1 cellular context compared by ENCODE assay signal in the genomic region with DNA sequence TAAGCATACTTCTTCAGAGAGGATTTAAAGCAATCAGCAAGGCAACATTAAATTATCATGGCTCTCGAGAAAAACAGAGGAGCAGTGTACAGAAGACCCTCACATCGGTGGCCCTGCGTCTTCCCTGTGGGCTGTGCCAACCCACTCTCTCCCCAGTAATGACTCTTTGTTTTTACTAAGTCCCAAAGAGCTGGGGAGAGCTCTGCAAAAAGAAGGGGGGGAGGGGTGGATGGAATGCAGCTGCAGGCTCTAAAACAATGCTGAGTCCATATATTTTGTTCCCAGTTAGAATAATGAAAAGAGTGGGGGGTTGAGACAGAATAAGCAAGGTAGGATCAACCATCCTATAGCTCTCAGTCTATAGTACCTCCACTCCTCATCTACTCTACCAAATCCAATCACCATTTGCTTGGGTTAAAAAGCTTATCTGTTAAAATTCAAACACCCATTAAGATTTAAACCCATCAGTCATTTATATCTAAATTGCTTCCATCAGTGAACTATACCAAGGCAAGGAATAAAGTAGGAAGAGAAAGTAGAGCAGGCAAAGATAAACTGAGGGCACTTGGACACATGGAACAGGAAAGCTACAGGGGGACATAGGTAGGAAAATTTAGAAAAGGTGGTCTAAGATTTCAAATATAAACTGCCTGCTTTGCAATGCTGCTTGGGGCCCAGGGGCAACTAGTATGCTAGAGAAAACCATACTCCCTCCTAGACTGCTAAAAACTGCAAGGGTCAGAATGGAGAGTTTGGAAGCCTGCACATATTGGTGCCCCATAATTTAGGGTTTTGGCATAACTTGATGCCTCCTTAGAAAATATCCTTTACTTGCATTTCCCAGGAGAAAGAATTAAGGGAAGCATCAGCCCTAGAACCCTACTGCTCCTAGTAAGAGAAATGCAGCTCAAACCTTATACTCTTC.
TF ChIP-seq lines count a peak whose summit lies in the region.

No MANE protein-coding gene starts in this region.

TF ChIP-seq in WTC11, 78 proteins besides CTCF, POLR2A, EP300 and RAD21 (continued from another document):
- TF ChIP-seq, protein P1, sequence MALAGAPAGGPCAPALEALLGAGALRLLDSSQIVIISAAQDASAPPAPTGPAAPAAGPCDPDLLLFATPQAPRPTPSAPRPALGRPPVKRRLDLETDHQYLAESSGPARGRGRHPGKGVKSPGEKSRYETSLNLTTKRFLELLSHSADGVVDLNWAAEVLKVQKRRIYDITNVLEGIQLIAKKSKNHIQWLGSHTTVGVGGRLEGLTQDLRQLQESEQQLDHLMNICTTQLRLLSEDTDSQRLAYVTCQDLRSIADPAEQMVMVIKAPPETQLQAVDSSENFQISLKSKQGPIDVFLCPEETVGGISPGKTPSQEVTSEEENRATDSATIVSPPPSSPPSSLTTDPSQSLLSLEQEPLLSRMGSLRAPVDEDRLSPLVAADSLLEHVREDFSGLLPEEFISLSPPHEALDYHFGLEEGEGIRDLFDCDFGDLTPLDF (CRISPR knock-in tag; IDR thresholded peaks at IDR 0.05): no peak
- TF ChIP-seq, protein P2, sequence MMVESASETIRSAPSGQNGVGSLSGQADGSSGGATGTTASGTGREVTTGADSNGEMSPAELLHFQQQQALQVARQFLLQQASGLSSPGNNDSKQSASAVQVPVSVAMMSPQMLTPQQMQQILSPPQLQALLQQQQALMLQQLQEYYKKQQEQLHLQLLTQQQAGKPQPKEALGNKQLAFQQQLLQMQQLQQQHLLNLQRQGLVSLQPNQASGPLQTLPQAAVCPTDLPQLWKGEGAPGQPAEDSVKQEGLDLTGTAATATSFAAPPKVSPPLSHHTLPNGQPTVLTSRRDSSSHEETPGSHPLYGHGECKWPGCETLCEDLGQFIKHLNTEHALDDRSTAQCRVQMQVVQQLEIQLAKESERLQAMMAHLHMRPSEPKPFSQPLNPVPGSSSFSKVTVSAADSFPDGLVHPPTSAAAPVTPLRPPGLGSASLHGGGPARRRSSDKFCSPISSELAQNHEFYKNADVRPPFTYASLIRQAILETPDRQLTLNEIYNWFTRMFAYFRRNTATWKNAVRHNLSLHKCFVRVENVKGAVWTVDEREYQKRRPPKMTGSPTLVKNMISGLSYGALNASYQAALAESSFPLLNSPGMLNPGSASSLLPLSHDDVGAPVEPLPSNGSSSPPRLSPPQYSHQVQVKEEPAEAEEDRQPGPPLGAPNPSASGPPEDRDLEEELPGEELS (CRISPR knock-in tag; IDR thresholded peaks at IDR 0.05): no peak
- TF ChIP-seq ZNF396 (CRISPR knock-in tag; IDR thresholded peaks at IDR 0.05; ENCODE audit: borderline replicate concordance): no peak
TF ChIP-seq in WTC11: peak in this region for 0.
